ENCODE assay signal across 8 cellular contexts in genomic region chr22:32796865-32797573, GRCh38. TPM values are rescaled to one million over a fixed set of nuclear protein-coding genes. Genes with fewer than 3 reads are reported as not detected.
DNase-seq lines count a peak whose midpoint lies in the region; ATAC-seq and TF ChIP-seq lines count a peak whose summit lies in the region.

No MANE protein-coding gene starts in this region.

- DNase-seq in C1 segment of cervical spinal cord (lab: John Stamatoyannopoulos, UW) = peak in 11 of 14 donors; percentile 29 to 76 (median 59)
- DNase-seq in HT1080 (ENCODE audit: low read depth) = peak; percentile 71
- peak in 32 of 34 experiments; percentile 8 to 61 (median 40) for DNase-seq in T-cell
- DNase-seq in amygdala (lab: John Stamatoyannopoulos, UW) = peak in 52 of 56 donors; percentile 4 to 84 (median 60)
- peak; percentile 83 for DNase-seq in right atrium auricular region (ENCODE audit: low spot score)
- peak; percentile 88 for DNase-seq in sigmoid colon

- no peaks in the 10 kb centered on the region for H3K9me3 ChIP-seq in right atrium auricular region
- H3K9me3 ChIP-seq in sigmoid colon = no peaks in the 10 kb centered on the region

- no peaks in the 10 kb centered on the region for H3K36me3 ChIP-seq in right atrium auricular region
- H3K36me3 ChIP-seq in sigmoid colon = no peaks in the 10 kb centered on the region

- peak; percentile 40 to 70 (median 65) for ATAC-seq in T-cell (replicated peaks in 1 of 4)
- ATAC-seq in HG03520 (IDR thresholded peaks at IDR 0.05; ENCODE audit: unreplicated experiment) = no peak
- ATAC-seq in HG03159 (IDR thresholded peaks at IDR 0.05; ENCODE audit: unreplicated experiment) = no peak

- TF ChIP-seq EP300 in sigmoid colon (IDR thresholded peaks at IDR 0.05) = no peak

- H3K27ac Mint-ChIP-seq in T-cell = no peak overlapping the region

- peaks cover 0 to 28% of the 10 kb centered on the region in 2 donors for H3K4me1 ChIP-seq in right atrium auricular region
- peaks cover 0 to 19% (median 14%) of the 10 kb centered on the region in 4 donors for H3K4me1 ChIP-seq in sigmoid colon

- WGBS in sigmoid colon, 2 donors = 10 to 14% methylated on average over 17 of the region's 17 CpGs

- H3K4me1 Mint-ChIP-seq in T-cell = peaks cover 0 to 11% (median 6%) of the 10 kb centered on the region in 3 donors

- TF ChIP-seq CTCF in right atrium auricular region (IDR thresholded peaks at IDR 0.05) (peak; percentile 91 to 94), sigmoid colon (IDR thresholded peaks at IDR 0.05) (peak; percentile 73 to 91 (median 86))

- H3K27me3 Mint-ChIP-seq in T-cell = peaks cover 39 to 44% of the 10 kb centered on the region in 2 donors

- H3K27ac ChIP-seq in right atrium auricular region (peak overlapping the region; percentile 29 to 61), sigmoid colon (peak overlapping the region in 3 of 4 donors; percentile 22 to 45 (median 36))

- no peaks in the 10 kb centered on the region for H3K9me3 Mint-ChIP-seq in T-cell

- no peak overlapping the region for H3K4me3 Mint-ChIP-seq in T-cell

- H3K4me3 ChIP-seq in right atrium auricular region (no peak overlapping the region), sigmoid colon (no peak overlapping the region)

- H3K36me3 Mint-ChIP-seq in T-cell = no peaks in the 10 kb centered on the region

- CTCF ChIA-PET in T-cell (lab: Charles Lee) = interaction anchor here (0.5 to 5.0 kb wide), 10 partner anchors 25 to 975 kb away, joined by 3 to 54 read pairs (median 6); no protein-coding TSS in a partner anchor

- no peak for TF ChIP-seq POLR2A in sigmoid colon (IDR thresholded peaks at IDR 0.05)

- POLR2A ChIA-PET in T-cell (lab: Charles Lee) = no interaction called here

- no peaks in the 10 kb centered on the region for H3K27me3 ChIP-seq in right atrium auricular region
- H3K27me3 ChIP-seq in sigmoid colon = no peaks in the 10 kb centered on the region

- intact Hi-C loops in sigmoid colon (cut with DNase I) = loop anchor here (2.0 to 5.0 kb wide), 3 partner anchors 138 to 268 kb away; no protein-coding TSS in a partner anchor

RNA-seq across cellular contexts. Expression of gene TIMP3, which starts 4.5 kb away (rescaled TPM):
- 8.6 and 10.4 TPM in 2 replicates for total RNA-seq in HT1080 (2014; rRNA removed; shearing (Covaris generic))
- 8.8 and 9.2 TPM in 2 replicates for polyA plus RNA-seq in HT1080 (2015; cell fraction: cytosol; rRNA removed)
- polyA plus RNA-seq in HT1080 (2015; cell fraction: nucleus; rRNA removed) = 9.8 and 11.6 TPM in 2 replicates
- total RNA-seq in T-cell = 1 to 10 TPM in 3 of 5 donors, under 1 TPM in 2; 0.07 to 1.7 (median 1.1) TPM
- 100 to 1,000 TPM; 625 to 711 TPM for total RNA-seq in right atrium auricular region
- total RNA-seq in sigmoid colon = 100 to 1,000 TPM; 120 to 295 (median 205) TPM
- 10 to 100 TPM in 2 of 3 donors, 1 to 10 TPM in 1; 4.6 to 40.0 (median 10.2) TPM for polyA plus RNA-seq in sigmoid colon

Comparison
In these comparisons a context has a peak if more than half of its experiments do, and no peak if none do; other contexts are left out.
1. ATAC-seq: peak in T-cell (4 of 4); none in HG03520 (single experiment) and HG03159 (single experiment).
2. RNA of gene TIMP3, which starts 4.5 kb away (total RNA-seq): 625 to 711 TPM in right atrium auricular region and 120 to 295 TPM in sigmoid colon; 8.6 to 10.4 TPM in HT1080 and 0.07 to 1.7 TPM in T-cell; every median in the first group is over 10 times any median in the second.
3. Peak in every context shown above with its lines, with median percentiles within 50 percentile points of each other: DNase-seq.